In genomic region chr1:206047271-206047670, GRCh38 we compare ENCODE assay signal across 20 cellular contexts. TPM values are rescaled to one million over a fixed set of nuclear protein-coding genes. Genes with fewer than 3 reads are reported as not detected.
DNase-seq lines count a peak whose midpoint lies in the region; ATAC-seq and TF ChIP-seq lines count a peak whose summit lies in the region.
"Had no signal": no experiment of that assay in that cellular context is flagged by ENCODE, and none has a peak within 500 bp of the region (broad histone marks: within the 10 kb centered on the region; RNA-seq: fewer than 3 reads in every experiment).

No MANE protein-coding gene starts in this region.

- H3K9me3 Mint-ChIP-seq in GM23338, result no peaks in the 10 kb centered on the region; the same call in 2 of the 3 replicates
- H3K9me3 Mint-ChIP-seq in stimulated activated memory B cell treated with anti-CD40 and anti-IgM and Interleukin-4, amounts not matched to agents 10 μg/mL and 1 μg/mL and 100 μg/mL, for 72 hours, result no peaks in the 10 kb centered on the region

- H3K9me2 ChIP-seq in GM23338 (ENCODE audit: insufficient read depth) (no peaks in the 10 kb centered on the region), OCI-LY7 (ENCODE audit: insufficient read depth, low read length) (no peaks in the 10 kb centered on the region)

- H3K36me3 Mint-ChIP-seq in GM23338 (ENCODE audit: low read depth), result no peaks in the 10 kb centered on the region
- H3K36me3 Mint-ChIP-seq in stimulated activated memory B cell treated with anti-CD40 and anti-IgM and Interleukin-4, amounts not matched to agents 10 μg/mL and 1 μg/mL and 100 μg/mL, for 72 hours, result peaks cover 12% of the 10 kb centered on the region

- BruUV-seq in OCI-LY7 (replicated peaks; lab: Mats Ljungman, UMichigan), result no TSS peak

- H3K4me2 ChIP-seq in GM23338 (no peak overlapping the region), OCI-LY7 (ENCODE audit: low read length) (peak overlapping the region; percentile 69)
- H3K4me2 ChIP-seq: A549 had no signal

- TF ChIP-seq CTCF in GM12864 (IDR thresholded peaks at IDR 0.05; ENCODE audit: low read depth, low read length, missing control alignments) (no peak), GM23338 (conservative IDR thresholded peaks at IDR 0.05; ENCODE audit: low read depth in 2 of 2) (no peak), OCI-LY7 (conservative IDR thresholded peaks at IDR 0.05; ENCODE audit: low read length) (no peak), uterus (IDR thresholded peaks at IDR 0.05) (no peak)

- no peak overlapping the region for H3K27ac Mint-ChIP-seq in GM23338
- H3K27ac Mint-ChIP-seq in stimulated activated memory B cell treated with anti-CD40 and anti-IgM and Interleukin-4, amounts not matched to agents 10 μg/mL and 1 μg/mL and 100 μg/mL, for 72 hours, result peak overlapping the region; percentile 94
- H3K27ac Mint-ChIP-seq: T-helper 17 cell had no signal

- no peaks in the 10 kb centered on the region for H3K27me3 ChIP-seq in GM23338 (ENCODE audit: insufficient read depth)
- H3K27me3 ChIP-seq in uterus, result no peaks in the 10 kb centered on the region
- peaks cover 15% of the 10 kb centered on the region for H3K27me3 ChIP-seq in SJCRH30
- H3K27me3 ChIP-seq: BLaER1 treated with 17β-estradiol and CSF1 and Interleukin-3, amounts not matched to agents 10 nM and 100 nM had no signal

- intact Hi-C loops in OCI-LY7 (cut with micrococcal nuclease; ENCODE audit: unreplicated experiment), result no loop called here
- intact Hi-C loops in uterus (cut with DNase I; ENCODE audit: low total_unique reads), result no loop called here

- no peak for ATAC-seq in GM23338
- peak; percentile 25 for ATAC-seq in stimulated activated memory B cell treated with anti-CD40 and anti-IgM and Interleukin-4, amounts not matched to agents 10 μg/mL and 1 μg/mL and 100 μg/mL, for 72 hours
- ATAC-seq in GM21723 (IDR thresholded peaks at IDR 0.05; ENCODE audit: unreplicated experiment), result no peak
- ATAC-seq: A549, T-helper 17 cell had no signal

- H3K4me1 ChIP-seq in GM23338 (ENCODE audit: insufficient read depth) (peaks cover 11% of the 10 kb centered on the region), OCI-LY7 (ENCODE audit: insufficient read depth, low read length, poor library complexity, severe bottlenecking) (peaks cover 88% of the 10 kb centered on the region), uterus (no peaks in the 10 kb centered on the region), SJCRH30 (no peaks in the 10 kb centered on the region)
- H3K4me1 ChIP-seq: SJSA1 had no signal

- POLR2A ChIA-PET in OCI-LY7 (lab: Charles Lee), result interaction anchor here (1.1 kb wide), 1 partner anchor 9 kb away, joined by 3 read pairs; no protein-coding TSS in a partner anchor

- H4K20me1 ChIP-seq in GM23338 (replicated peaks; ENCODE audit: insufficient read depth) (no peaks in the 10 kb centered on the region), OCI-LY7 (ENCODE audit: insufficient read depth, low read length) (no peaks in the 10 kb centered on the region)
- H4K20me1 ChIP-seq: BLaER1 treated with 17β-estradiol and CSF1 and Interleukin-3, amounts not matched to agents 10 nM and 100 nM had no signal

- TF ChIP-seq POLR2A in uterus (IDR thresholded peaks at IDR 0.05), result no peak

- H3K27me3 Mint-ChIP-seq in GM23338 (ENCODE audit: insufficient read depth, low read depth, poor library complexity), result peaks cover 3% of the 10 kb centered on the region
- no peaks in the 10 kb centered on the region for H3K27me3 Mint-ChIP-seq in stimulated activated memory B cell treated with anti-CD40 and anti-IgM and Interleukin-4, amounts not matched to agents 10 μg/mL and 1 μg/mL and 100 μg/mL, for 72 hours

- H3K36me3 ChIP-seq in GM23338 (ENCODE audit: insufficient read depth), result no peaks in the 10 kb centered on the region
- H3K36me3 ChIP-seq in OCI-LY7 (ENCODE audit: insufficient read depth, low read length), result no peaks in the 10 kb centered on the region
- H3K36me3 ChIP-seq in uterus, result no peaks in the 10 kb centered on the region
- no peaks in the 10 kb centered on the region for H3K36me3 ChIP-seq in SJCRH30
- H3K36me3 ChIP-seq: BLaER1 treated with 17β-estradiol and CSF1 and Interleukin-3, amounts not matched to agents 10 nM and 100 nM; HAP-1; SJSA1 had no signal

- DNase-seq in GM12864 (ENCODE audit: low read depth) (peak; percentile 77), GM23338 (ENCODE audit: low spot score) (no peak), OCI-LY7 (ENCODE audit: low spot score) (peak; percentile 71), uterus (no peak), SJCRH30 (no peak)
- DNase-seq: DMS79 treated with DMSO at 0.1 percent for 48 hours, NCI-H1694 treated with DMSO at 0.1 percent for 48 hours, NCI-H2107, NCI-H510A treated with DMSO at 0.1 percent for 48 hours, NCI-H82, T-helper 17 cell had no signal

- H3K9me3 ChIP-seq in OCI-LY7 (ENCODE audit: low read length), result no peaks in the 10 kb centered on the region
- no peaks in the 10 kb centered on the region for H3K9me3 ChIP-seq in uterus
- no peaks in the 10 kb centered on the region for H3K9me3 ChIP-seq in SJCRH30 (replicated peaks)
- H3K9me3 ChIP-seq: A549; BLaER1 treated with 17β-estradiol and CSF1 and Interleukin-3, amounts not matched to agents 10 nM and 100 nM; HAP-1; SJSA1 had no signal

- H3K4me3 ChIP-seq in GM12864 (ENCODE audit: low read depth, low read length), result no peak overlapping the region
- H3K4me3 ChIP-seq in GM23338, result no peak overlapping the region
- H3K4me3 ChIP-seq in OCI-LY7 (ENCODE audit: low read depth, low read length, poor library complexity, severe bottlenecking), result peak overlapping the region; percentile 14
- H3K4me3 ChIP-seq in uterus, result no peak overlapping the region
- H3K4me3 ChIP-seq in SJCRH30, result no peak overlapping the region
- H3K4me3 ChIP-seq: A549; BLaER1 treated with 17β-estradiol and CSF1 and Interleukin-3, amounts not matched to agents 10 nM and 100 nM; HAP-1; SJSA1 had no signal

- no peaks in the 10 kb centered on the region for H3F3A ChIP-seq in GM23338 (replicated peaks; ENCODE audit: low read depth)

- peaks cover 7% of the 10 kb centered on the region for H3K4me1 Mint-ChIP-seq in GM23338
- H3K4me1 Mint-ChIP-seq in stimulated activated memory B cell treated with anti-CD40 and anti-IgM and Interleukin-4, amounts not matched to agents 10 μg/mL and 1 μg/mL and 100 μg/mL, for 72 hours, result peaks cover 61% of the 10 kb centered on the region

- H3K4me3 Mint-ChIP-seq in GM23338, result no peak overlapping the region
- no peak overlapping the region for H3K4me3 Mint-ChIP-seq in stimulated activated memory B cell treated with anti-CD40 and anti-IgM and Interleukin-4, amounts not matched to agents 10 μg/mL and 1 μg/mL and 100 μg/mL, for 72 hours
- H3K4me3 Mint-ChIP-seq: T-helper 17 cell had no signal

- H3K27ac ChIP-seq in GM23338 (ENCODE audit: low read depth) (no peak overlapping the region), OCI-LY7 (ENCODE audit: low read depth, low read length, poor library complexity, severe bottlenecking) (peak overlapping the region; percentile 68), uterus (no peak overlapping the region), SJCRH30 (no peak overlapping the region)
- H3K27ac ChIP-seq: A549, HL-60, SJSA1 had no signal

- CTCF ChIA-PET in OCI-LY7 (lab: Charles Lee; ENCODE audit: unreplicated experiment), result no interaction called here

- H2AFZ ChIP-seq in GM23338 (peak overlapping the region; percentile 38; the same call in 1 of the 2 replicates), OCI-LY7 (ENCODE audit: low read length) (peak overlapping the region; percentile 32; the same call in 1 of the 2 replicates)

- no peaks in the 10 kb centered on the region for H3K79me2 ChIP-seq in GM23338 (replicated peaks; ENCODE audit: insufficient read depth)
- H3K79me2 ChIP-seq in OCI-LY7 (ENCODE audit: insufficient read depth, low read depth, low read length), result no peaks in the 10 kb centered on the region; the same call in 1 of the 2 replicates

TF ChIP-seq in GM23338, 12 proteins besides CTCF, POLR2A, EP300 and RAD21 (continues in another document):
- no peak for TF ChIP-seq CREB1 (CRISPR knock-in tag; IDR thresholded peaks at IDR 0.05; ENCODE audit: low read depth)
- TF ChIP-seq JUNB (IDR thresholded peaks at IDR 0.05; ENCODE audit: unreplicated experiment), result no peak

RNA-seq across cellular contexts. Expression of gene RHEX, which starts 5.7 kb away (rescaled TPM):
- total RNA-seq in GM23338 (2014; rRNA removed; shearing (Covaris generic)), result not detected in 2 replicates
- polyA plus RNA-seq in GM23338 (2016; fragmentation: Nextera tagmentation; extraction: Ambion mirVana), result not detected in 2 replicates
- total RNA-seq in OCI-LY7 (2014; rRNA removed; shearing (Covaris generic)), result 5.0 and 6.4 TPM in 2 replicates
- total RNA-seq in OCI-LY7 (2022) (9.9 and 10.0 TPM in 2 replicates), uterus (1 to 10 TPM in 3 of 4 donors, not detected in 1; 3.6 to 6.4 (median 5.6) TPM)
- total RNA-seq in SJCRH30 (2014; rRNA removed; shearing (Covaris generic)), result not detected in 2 replicates
- total RNA-seq: G401, LHCN-M2, SJSA1 had no signal
- polyA plus RNA-seq: A549 had no signal

RNA-seq across cellular contexts. Expression of gene CTSE, which starts 23.6 kb away (rescaled TPM):
- not detected in 2 replicates for total RNA-seq in GM23338 (2014; rRNA removed; shearing (Covaris generic))
- not detected in 2 replicates for polyA plus RNA-seq in GM23338 (2016; fragmentation: Nextera tagmentation; extraction: Ambion mirVana)
- not detected in 2 replicates for total RNA-seq in OCI-LY7 (2014; rRNA removed; shearing (Covaris generic))
- not detected in 2 replicates for total RNA-seq in OCI-LY7 (2022)
- under 1 TPM in 1 of 4 donors, not detected in 3; 0.21 TPM for total RNA-seq in uterus
- total RNA-seq in SJCRH30 (2014; rRNA removed; shearing (Covaris generic)), result not detected in 2 replicates
- total RNA-seq: G401, LHCN-M2, SJSA1, T-helper 17 cell had no signal
- polyA plus RNA-seq: A549 had no signal

RNA-seq across cellular contexts. Expression of gene RAB7B, which starts 44.1 kb away (rescaled TPM):
- not detected in 2 replicates for total RNA-seq in GM23338 (2014; rRNA removed; shearing (Covaris generic))
- not detected in 2 replicates for polyA plus RNA-seq in GM23338 (2016; fragmentation: Nextera tagmentation; extraction: Ambion mirVana)
- not detected in 2 replicates for total RNA-seq in OCI-LY7 (2014; rRNA removed; shearing (Covaris generic))
- total RNA-seq in OCI-LY7 (2022) (not detected in 2 replicates), uterus (10 to 100 TPM in 2 of 4 donors, 1 to 10 TPM in 1, under 1 TPM in 1; 0.26 to 22.5 (median 8.0) TPM)
- total RNA-seq in SJCRH30 (2014; rRNA removed; shearing (Covaris generic)), result not detected in 2 replicates

Comparison
In these comparisons a context has a peak if more than half of its experiments do, and no peak if none do; other contexts are left out.
1. DNase-seq: peak in GM12864 (single experiment) and OCI-LY7 (single experiment); none in GM23338 (single experiment), uterus (0 of 2) and SJCRH30 (0 of 2).